17 cellular contexts compared by ENCODE assay signal in the genomic region with DNA sequence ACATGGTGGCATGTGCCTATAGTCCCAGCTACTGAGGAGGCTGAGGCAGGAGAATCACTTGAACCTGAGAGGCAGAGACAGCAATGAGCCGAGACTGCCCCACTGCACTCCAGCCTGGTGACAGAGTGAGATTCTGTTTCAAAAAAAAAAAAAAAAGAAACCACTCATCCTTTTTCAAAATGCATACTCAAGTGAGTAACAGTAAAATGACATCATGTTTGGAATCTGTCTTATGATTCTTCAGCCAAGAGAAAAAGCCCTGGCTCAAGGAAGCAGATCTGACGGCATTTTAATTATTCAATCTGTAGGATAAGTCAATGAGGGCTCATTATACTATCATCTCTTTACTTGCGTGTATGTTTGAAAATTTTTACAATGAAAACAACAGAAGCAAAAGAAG. TPM values are rescaled to one million over a fixed set of nuclear protein-coding genes. Genes with fewer than 3 reads are reported as not detected.
DNase-seq lines count a peak whose midpoint lies in the region; ATAC-seq and TF ChIP-seq lines count a peak whose summit lies in the region.
"Had no signal": no experiment of that assay in that cellular context is flagged by ENCODE, and none has a peak within 500 bp of the region (broad histone marks: within the 10 kb centered on the region; RNA-seq: fewer than 3 reads in every experiment).

No MANE protein-coding gene starts in this region.

- peaks cover 5% of the 10 kb centered on the region; the same call in 1 of the 2 replicates for H3K27me3 Mint-ChIP-seq in WTC11 (ENCODE audit: low read depth)
- H3K27me3 Mint-ChIP-seq: activated CD8-positive, alpha-beta T cell treated with anti-CD3 and anti-CD28 coated beads for 36 hours; T-cell had no signal

- POLR2A ChIA-PET in WTC11 (lab: Charles Lee), result no interaction called here

- no peak for ATAC-seq in WTC11
- no peak for ATAC-seq in stimulated activated effector memory CD8-positive, alpha-beta T cell treated with anti-CD3 and anti-CD28 coated beads, Interleukin-12 subunit alpha, Interleukin-12 subunit beta, amount 100 ng/mL, for 72 hours
- ATAC-seq in HG02798 (IDR thresholded peaks at IDR 0.05; ENCODE audit: poor library complexity, unreplicated experiment), result no peak
- ATAC-seq in stimulated activated naive CD8-positive, alpha-beta T cell treated with anti-CD3 and anti-CD28 coated beads, Interleukin-15, Interleukin-2, amounts not matched to agents 100 U/mL and 50 U/mL, for 24 hours, result no peak
- ATAC-seq: activated CD8-positive, alpha-beta T cell treated with anti-CD3 and anti-CD28 coated beads for 36 hours; activated T-cell treated with anti-CD3 and anti-CD28 coated beads, Interleukin-2, amount 50 U/mL, for 72 hours; right cardiac atrium; T-cell had no signal

- no peaks in the 10 kb centered on the region for H3K36me3 Mint-ChIP-seq in WTC11
- H3K36me3 Mint-ChIP-seq in stimulated activated effector memory CD8-positive, alpha-beta T cell treated with anti-CD3 and anti-CD28 coated beads, Interleukin-12 subunit alpha, Interleukin-12 subunit beta, amount 100 ng/mL, for 72 hours, result no peaks in the 10 kb centered on the region
- H3K36me3 Mint-ChIP-seq: T-cell had no signal

- no peaks in the 10 kb centered on the region for H3K9me3 Mint-ChIP-seq in WTC11
- H3K9me3 Mint-ChIP-seq in stimulated activated effector memory CD8-positive, alpha-beta T cell treated with anti-CD3 and anti-CD28 coated beads, Interleukin-12 subunit alpha, Interleukin-12 subunit beta, amount 100 ng/mL, for 72 hours, result no peaks in the 10 kb centered on the region
- H3K9me3 Mint-ChIP-seq: activated CD8-positive, alpha-beta T cell treated with anti-CD3 and anti-CD28 coated beads for 36 hours; activated T-cell treated with anti-CD3 and anti-CD28 coated beads, Interleukin-2, amount 50 U/mL, for 72 hours; T-cell had no signal

- intact Hi-C loops in prostate gland (cut with DNase I), result no loop called here

- H3K4me1 Mint-ChIP-seq in WTC11, result peaks cover 14% of the 10 kb centered on the region
- no peaks in the 10 kb centered on the region for H3K4me1 Mint-ChIP-seq in stimulated activated effector memory CD8-positive, alpha-beta T cell treated with anti-CD3 and anti-CD28 coated beads, Interleukin-12 subunit alpha, Interleukin-12 subunit beta, amount 100 ng/mL, for 72 hours

- peak; percentile 66 for DNase-seq in GM03348 (ENCODE audit: low spot score)
- no peak for DNase-seq in WTC11 (ENCODE audit: low spot score)
- peak; percentile 65 for DNase-seq in fibroblast of mammary gland (ENCODE audit: low read depth)
- DNase-seq in stimulated activated effector memory CD8-positive, alpha-beta T cell treated with anti-CD3 and anti-CD28 coated beads, Interleukin-12 subunit alpha, Interleukin-12 subunit beta, amount 100 ng/mL, for 72 hours (ENCODE audit: low spot score in 2 of 2), result no peak
- DNase-seq in stimulated activated naive CD8-positive, alpha-beta T cell treated with anti-CD3 and anti-CD28 coated beads, Interleukin-15, Interleukin-2, amounts not matched to agents 100 U/mL and 50 U/mL, for 24 hours, result no peak
- no peak for DNase-seq in prostate gland (ENCODE audit: low spot score)
- DNase-seq: activated CD8-positive, alpha-beta T cell treated with anti-CD3 and anti-CD28 coated beads for 36 hours; activated T-cell treated with anti-CD3 and anti-CD28 coated beads, Interleukin-2, amount 50 U/mL, for 72 hours; DMS53; glutamatergic neuron; NCI-H1105; NCI-H2227 treated with DMSO at 0.1 percent for 48 hours; right cardiac atrium; T-cell; thyroid gland had no signal

- no peaks in the 10 kb centered on the region for H3K36me3 ChIP-seq in prostate gland
- H3K36me3 ChIP-seq: thyroid gland had no signal

- no peak for TF ChIP-seq CTCF in WTC11 (IDR thresholded peaks at IDR 0.05)
- TF ChIP-seq CTCF in fibroblast of mammary gland (conservative IDR thresholded peaks at IDR 0.05; ENCODE audit: control insufficient read depth, insufficient read depth, low read depth, low read length), result no peak
- TF ChIP-seq CTCF in prostate gland (IDR thresholded peaks at IDR 0.05), result no peak

- no peaks in the 10 kb centered on the region for H3K4me1 ChIP-seq in prostate gland (replicated peaks)
- H3K4me1 ChIP-seq: thyroid gland had no signal

- TF ChIP-seq POLR2A in prostate gland (IDR thresholded peaks at IDR 0.05), result no peak

- peak overlapping the region; percentile 6; the same call in 1 of the 2 replicates for H3K27ac Mint-ChIP-seq in WTC11
- peak overlapping the region; percentile 51 for H3K27ac Mint-ChIP-seq in stimulated activated effector memory CD8-positive, alpha-beta T cell treated with anti-CD3 and anti-CD28 coated beads, Interleukin-12 subunit alpha, Interleukin-12 subunit beta, amount 100 ng/mL, for 72 hours
- H3K27ac Mint-ChIP-seq: activated CD8-positive, alpha-beta T cell treated with anti-CD3 and anti-CD28 coated beads for 36 hours; activated T-cell treated with anti-CD3 and anti-CD28 coated beads, Interleukin-2, amount 50 U/mL, for 72 hours; T-cell had no signal

- H3K4me3 ChIP-seq in fibroblast of mammary gland (ENCODE audit: control insufficient read depth, low read depth, low read length) (no peak overlapping the region), prostate gland (no peak overlapping the region)
- H3K4me3 ChIP-seq: thyroid gland had no signal

- CTCF ChIA-PET in WTC11 (lab: Charles Lee), result interaction anchor here (0.6 kb wide), 1 partner anchor 898 kb away, joined by 3 read pairs; no protein-coding TSS in a partner anchor

- H3K27ac ChIP-seq in prostate gland, result no peak overlapping the region
- H3K27ac ChIP-seq: thyroid gland, VCaP had no signal

- H3K4me3 Mint-ChIP-seq in WTC11, result no peak overlapping the region
- H3K4me3 Mint-ChIP-seq in stimulated activated effector memory CD8-positive, alpha-beta T cell treated with anti-CD3 and anti-CD28 coated beads, Interleukin-12 subunit alpha, Interleukin-12 subunit beta, amount 100 ng/mL, for 72 hours, result no peak overlapping the region
- H3K4me3 Mint-ChIP-seq: activated CD8-positive, alpha-beta T cell treated with anti-CD3 and anti-CD28 coated beads for 36 hours; activated T-cell treated with anti-CD3 and anti-CD28 coated beads, Interleukin-2, amount 50 U/mL, for 72 hours; T-cell had no signal

- no peaks in the 10 kb centered on the region for H3K9me3 ChIP-seq in prostate gland
- H3K9me3 ChIP-seq: thyroid gland had no signal

- H3K27me3 ChIP-seq in prostate gland (replicated peaks; ENCODE audit: insufficient read depth), result no peaks in the 10 kb centered on the region
- H3K27me3 ChIP-seq: thyroid gland had no signal

- WGBS in prostate gland, result 39% methylated on average over 3 of the region's 3 CpGs

TF ChIP-seq in WTC11, 78 proteins besides CTCF, POLR2A, EP300 and RAD21 (continues in another document):
- TF ChIP-seq ZNF219 (CRISPR knock-in tag; IDR thresholded peaks at IDR 0.05; ENCODE audit: borderline replicate concordance) (no peak), MYBL2 (CRISPR knock-in tag; IDR thresholded peaks at IDR 0.05) (no peak), NR1H2 (CRISPR knock-in tag; IDR thresholded peaks at IDR 0.05) (no peak), ZNF121 (CRISPR knock-in tag; IDR thresholded peaks at IDR 0.05) (no peak), CREB1 (CRISPR knock-in tag; IDR thresholded peaks at IDR 0.05) (no peak), ZNF317 (CRISPR knock-in tag; IDR thresholded peaks at IDR 0.05; ENCODE audit: borderline replicate concordance, low read depth) (no peak)
- TF ChIP-seq, protein P1, sequence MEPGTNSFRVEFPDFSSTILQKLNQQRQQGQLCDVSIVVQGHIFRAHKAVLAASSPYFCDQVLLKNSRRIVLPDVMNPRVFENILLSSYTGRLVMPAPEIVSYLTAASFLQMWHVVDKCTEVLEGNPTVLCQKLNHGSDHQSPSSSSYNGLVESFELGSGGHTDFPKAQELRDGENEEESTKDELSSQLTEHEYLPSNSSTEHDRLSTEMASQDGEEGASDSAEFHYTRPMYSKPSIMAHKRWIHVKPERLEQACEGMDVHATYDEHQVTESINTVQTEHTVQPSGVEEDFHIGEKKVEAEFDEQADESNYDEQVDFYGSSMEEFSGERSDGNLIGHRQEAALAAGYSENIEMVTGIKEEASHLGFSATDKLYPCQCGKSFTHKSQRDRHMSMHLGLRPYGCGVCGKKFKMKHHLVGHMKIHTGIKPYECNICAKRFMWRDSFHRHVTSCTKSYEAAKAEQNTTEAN (CRISPR knock-in tag; IDR thresholded peaks at IDR 0.05), result no peak
- TF ChIP-seq, protein P2, sequence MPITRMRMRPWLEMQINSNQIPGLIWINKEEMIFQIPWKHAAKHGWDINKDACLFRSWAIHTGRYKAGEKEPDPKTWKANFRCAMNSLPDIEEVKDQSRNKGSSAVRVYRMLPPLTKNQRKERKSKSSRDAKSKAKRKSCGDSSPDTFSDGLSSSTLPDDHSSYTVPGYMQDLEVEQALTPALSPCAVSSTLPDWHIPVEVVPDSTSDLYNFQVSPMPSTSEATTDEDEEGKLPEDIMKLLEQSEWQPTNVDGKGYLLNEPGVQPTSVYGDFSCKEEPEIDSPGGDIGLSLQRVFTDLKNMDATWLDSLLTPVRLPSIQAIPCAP (CRISPR knock-in tag; IDR thresholded peaks at IDR 0.05), result no peak

RNA-seq across cellular contexts. Expression of a gene that starts 13.0 kb away (rescaled TPM):
- total RNA-seq in WTC11 (2021) (34.4 to 36.0 TPM (median 35.0 TPM) in 3 replicates), prostate gland (1 to 10 TPM; 1.6 to 8.0 TPM)

Comparison
In these comparisons a context has a peak if more than half of its experiments do, and no peak if none do; other contexts are left out.
1. DNase-seq: peak in GM03348 (single experiment) and fibroblast of mammary gland (single experiment); none in WTC11 (single experiment), stimulated activated effector memory CD8-positive, alpha-beta T cell treated with anti-CD3 and anti-CD28 coated beads, Interleukin-12 subunit alpha, Interleukin-12 subunit beta, amount 100 ng/mL, for 72 hours (0 of 2), stimulated activated naive CD8-positive, alpha-beta T cell treated with anti-CD3 and anti-CD28 coated beads, Interleukin-15, Interleukin-2, amounts not matched to agents 100 U/mL and 50 U/mL, for 24 hours (single experiment) and prostate gland (single experiment).